In the genomic region with DNA sequence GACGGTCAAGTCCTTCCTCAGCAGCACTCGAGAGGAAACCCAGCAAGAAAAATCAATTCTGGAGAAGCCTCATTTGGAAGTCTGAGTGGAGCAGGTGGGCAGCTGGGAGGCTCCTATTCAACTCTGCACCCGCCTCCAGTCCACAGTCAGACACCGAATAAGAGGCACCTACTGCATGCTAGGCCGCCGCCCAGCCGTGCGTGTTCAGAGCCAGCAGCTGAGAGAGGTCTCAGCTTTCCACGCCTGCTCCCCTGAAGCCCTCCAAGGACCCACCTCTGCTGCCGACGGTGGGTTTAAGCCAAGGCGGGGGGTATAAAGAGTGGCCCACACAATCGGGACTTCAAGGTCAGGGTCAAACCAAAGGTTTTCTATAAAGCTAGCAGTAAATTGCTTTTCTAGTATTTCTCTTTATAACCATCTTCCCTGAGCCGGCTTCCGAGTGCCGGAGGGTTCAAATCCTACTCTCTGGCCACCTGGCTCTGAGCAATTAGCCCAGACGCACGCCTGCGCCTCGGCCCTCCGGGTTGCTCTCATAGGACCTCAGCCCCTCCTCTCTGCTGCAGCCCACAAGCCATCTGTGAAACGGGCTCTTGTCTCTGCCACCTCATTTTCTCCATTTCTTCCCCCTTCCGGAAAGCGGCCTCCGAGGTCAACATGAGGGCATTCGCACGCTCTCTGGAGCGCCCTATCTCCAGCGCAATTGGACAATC, we compare ENCODE assay signal across 1 cellular context.
TF ChIP-seq lines count a peak whose summit lies in the region.

No MANE protein-coding gene starts in this region.

TF ChIP-seq in H1, 55 proteins besides CTCF, POLR2A, EP300 and RAD21:
- TF ChIP-seq GTF2F1 (IDR thresholded peaks at IDR 0.05; ENCODE audit: borderline replicate concordance, low read depth, low read length), result no peak
- TF ChIP-seq SP4 (IDR thresholded peaks at IDR 0.05; ENCODE audit: low read length), result no peak
- no peak for TF ChIP-seq NANOG (IDR thresholded peaks at IDR 0.05; ENCODE audit: insufficient read depth, low read depth, low read length, poor library complexity, severe bottlenecking)
- no peak for TF ChIP-seq CBX5 (IDR thresholded peaks at IDR 0.05; ENCODE audit: low read depth, low read length)
